In genomic region chr19:17872251-17873001, GRCh38 we compare ENCODE assay signal across 12 cellular contexts. TPM values are rescaled to one million over a fixed set of nuclear protein-coding genes. Genes with fewer than 3 reads are reported as not detected.
DNase-seq lines count a peak whose midpoint lies in the region; ATAC-seq and TF ChIP-seq lines count a peak whose summit lies in the region.
"Had no signal": no experiment of that assay in that cellular context is flagged by ENCODE, and none has a peak within 500 bp of the region (broad histone marks: within the 10 kb centered on the region; RNA-seq: fewer than 3 reads in every experiment).

No MANE protein-coding gene starts in this region.

- H3K36me3 Mint-ChIP-seq in activated CD4-positive, alpha-beta memory T cell treated with anti-CD3 and anti-CD28 coated beads, Interleukin-2, amount 10 ng/mL, durations not matched to agents 7 days and 5 days (ENCODE audit: low read depth) = peaks cover 3% of the 10 kb centered on the region
- H3K36me3 Mint-ChIP-seq in neural progenitor cell = no peaks in the 10 kb centered on the region

- peak; percentile 65 to 76 for DNase-seq in Kasumi-1 (lab: John Stamatoyannopoulos, UW)
- peak; percentile 79 for DNase-seq in activated CD4-positive, alpha-beta memory T cell treated with anti-CD3 and anti-CD28 coated beads, Interleukin-2, amount 10 ng/mL, durations not matched to agents 7 days and 5 days
- no peak for DNase-seq in esophagus muscularis mucosa (ENCODE audit: extremely low spot score)
- peak; percentile 27 to 42 for DNase-seq in stimulated activated CD8-positive, alpha-beta memory T cell treated with anti-CD3 and anti-CD28 coated beads, Interleukin-7, amount 100 ng/mL, for 4 hours (ENCODE audit: low read depth in 2 of 2)
- DNase-seq in dermis blood vessel endothelial cell = no peak
- DNase-seq in germinal center (ENCODE audit: low spot score) = no peak
- DNase-seq in neural progenitor cell (ENCODE audit: low spot score) = no peak
- DNase-seq: caudate nucleus, heart left ventricle had no signal

- peak overlapping the region; percentile 89 for H3K4me3 Mint-ChIP-seq in activated CD4-positive, alpha-beta memory T cell treated with anti-CD3 and anti-CD28 coated beads, Interleukin-2, amount 10 ng/mL, durations not matched to agents 7 days and 5 days
- H3K4me3 Mint-ChIP-seq in neural progenitor cell = no peak overlapping the region
- H3K4me3 Mint-ChIP-seq: nephron progenitor cell had no signal

- intact Hi-C loops in esophagus muscularis mucosa (cut with DNase I) = no loop called here

- no peaks in the 10 kb centered on the region for H3K79me2 ChIP-seq in neural progenitor cell (ENCODE audit: low read depth)

- H3K4me1 Mint-ChIP-seq in activated CD4-positive, alpha-beta memory T cell treated with anti-CD3 and anti-CD28 coated beads, Interleukin-2, amount 10 ng/mL, durations not matched to agents 7 days and 5 days = peaks cover 27% of the 10 kb centered on the region
- H3K4me1 Mint-ChIP-seq in neural progenitor cell = peaks cover 2% of the 10 kb centered on the region

- no peaks in the 10 kb centered on the region for H3K27me3 Mint-ChIP-seq in activated CD4-positive, alpha-beta memory T cell treated with anti-CD3 and anti-CD28 coated beads, Interleukin-2, amount 10 ng/mL, durations not matched to agents 7 days and 5 days
- peaks cover 19% of the 10 kb centered on the region for H3K27me3 Mint-ChIP-seq in neural progenitor cell (ENCODE audit: insufficient read depth, low read depth)

- H3K27me3 ChIP-seq in esophagus muscularis mucosa (peaks cover 8 to 81% (median 45%) of the 10 kb centered on the region in 4 donors), neural progenitor cell (peaks cover 57% of the 10 kb centered on the region)

- no peak for TF ChIP-seq EP300 in esophagus muscularis mucosa (IDR thresholded peaks at IDR 0.05)

- 9% methylated on average over 6 of the region's 61 CpGs for WGBS in esophagus muscularis mucosa

- no peak for ATAC-seq in GM18502 (IDR thresholded peaks at IDR 0.05; ENCODE audit: poor library complexity, unreplicated experiment)

- POLR2A ChIA-PET in activated CD4-positive, alpha-beta memory T cell treated with anti-CD3 and anti-CD28 coated beads, Interleukin-2, amount 10 ng/mL, durations not matched to agents 7 days and 5 days (lab: Charles Lee) = interaction anchor here (0.8 to 4.8 kb wide), 10 partner anchors 9 to 354 kb away, joined by 3 to 77 read pairs (median 6); partner anchors contain the start of genes CCDC124, JAK3 and RPL18A

- H4K20me1 ChIP-seq in neural progenitor cell (ENCODE audit: low read depth) = no peaks in the 10 kb centered on the region

- H3K36me3 ChIP-seq in esophagus muscularis mucosa (no peaks in the 10 kb centered on the region), neural progenitor cell (no peaks in the 10 kb centered on the region)
- H3K36me3 ChIP-seq: heart left ventricle, WERI-Rb-1 had no signal

- H3K4me3 ChIP-seq in esophagus muscularis mucosa (peak overlapping the region in 3 of 4 donors; percentile 7 to 20 (median 20)), neural progenitor cell (no peak overlapping the region)

- peak overlapping the region; percentile 62 for H3K27ac Mint-ChIP-seq in activated CD4-positive, alpha-beta memory T cell treated with anti-CD3 and anti-CD28 coated beads, Interleukin-2, amount 10 ng/mL, durations not matched to agents 7 days and 5 days
- H3K27ac Mint-ChIP-seq in neural progenitor cell = no peak overlapping the region
- H3K27ac Mint-ChIP-seq: nephron progenitor cell had no signal

- no peak overlapping the region for H2AFZ ChIP-seq in neural progenitor cell (replicated peaks)

- TF ChIP-seq POLR2A in esophagus muscularis mucosa (IDR thresholded peaks at IDR 0.05; ENCODE audit: low read depth) = no peak

- CTCF ChIA-PET in activated CD4-positive, alpha-beta memory T cell treated with anti-CD3 and anti-CD28 coated beads, Interleukin-2, amount 10 ng/mL, durations not matched to agents 7 days and 5 days (lab: Charles Lee) = interaction anchor here (0.9 to 3.6 kb wide), 7 partner anchors 13 to 119 kb away, joined by 3 to 29 read pairs (median 5); partner anchors contain the start of genes CCDC124 and RPL18A

- H3K4me2 ChIP-seq in neural progenitor cell = no peak overlapping the region

- H3K27ac ChIP-seq in esophagus muscularis mucosa (replicated peaks in 1 of 4) (no peak overlapping the region), neural progenitor cell (no peak overlapping the region)
- H3K27ac ChIP-seq: heart left ventricle, WERI-Rb-1 had no signal

- no peaks in the 10 kb centered on the region for H3K9me3 Mint-ChIP-seq in activated CD4-positive, alpha-beta memory T cell treated with anti-CD3 and anti-CD28 coated beads, Interleukin-2, amount 10 ng/mL, durations not matched to agents 7 days and 5 days
- no peaks in the 10 kb centered on the region for H3K9me3 Mint-ChIP-seq in neural progenitor cell
- H3K9me3 Mint-ChIP-seq: nephron progenitor cell had no signal

- H3K9me3 ChIP-seq in esophagus muscularis mucosa (no peaks in the 10 kb centered on the region), neural progenitor cell (ENCODE audit: low read depth) (no peaks in the 10 kb centered on the region)
- H3K9me3 ChIP-seq: heart left ventricle had no signal

- no peak overlapping the region for H3K9ac ChIP-seq in neural progenitor cell

- H3K4me1 ChIP-seq in esophagus muscularis mucosa = peaks cover 16 to 31% (median 25%) of the 10 kb centered on the region in 4 donors
- H3K4me1 ChIP-seq in neural progenitor cell = no peaks in the 10 kb centered on the region

- no peak for TF ChIP-seq CTCF in esophagus muscularis mucosa (IDR thresholded peaks at IDR 0.05)
- TF ChIP-seq CTCF in neural progenitor cell (IDR thresholded peaks at IDR 0.05) = no peak

- peaks cover 5% of the 10 kb centered on the region for H3F3A ChIP-seq in neural progenitor cell (ENCODE audit: low read depth)

RNA-seq across cellular contexts. Expression of gene SLC5A5, which starts 0.7 kb away (rescaled TPM):
- total RNA-seq in activated CD4-positive, alpha-beta memory T cell treated with anti-CD3 and anti-CD28 coated beads, Interleukin-2, amount 10 ng/mL, durations not matched to agents 7 days and 5 days = 1 to 10 TPM; 1.7 to 2.0 TPM
- total RNA-seq in esophagus muscularis mucosa = under 1 TPM in 1 of 4 donors, not detected in 3; 0.17 TPM
- total RNA-seq in dermis blood vessel endothelial cell = not detected in 2 replicates
- 0.37 and 0.51 TPM in 2 replicates for total RNA-seq in neural progenitor cell (ENCODE audit: low replicate concordance)
- total RNA-seq: heart left ventricle had no signal

RNA-seq across cellular contexts. Expression of gene RPL18A, which starts 12.7 kb away (rescaled TPM):
- 1,000 to 10,000 TPM; 2,013 to 2,059 TPM for total RNA-seq in activated CD4-positive, alpha-beta memory T cell treated with anti-CD3 and anti-CD28 coated beads, Interleukin-2, amount 10 ng/mL, durations not matched to agents 7 days and 5 days
- 1,000 to 10,000 TPM; 1,042 to 1,624 (median 1,374) TPM for total RNA-seq in esophagus muscularis mucosa
- total RNA-seq in dermis blood vessel endothelial cell = 793 and 1,347 TPM in 2 replicates
- 975 and 1,520 TPM in 2 replicates for total RNA-seq in neural progenitor cell (ENCODE audit: low replicate concordance)

RNA-seq across cellular contexts. Expression of gene JAK3, which starts 24.6 kb away (rescaled TPM):
- 100 to 1,000 TPM; 233 to 237 TPM for total RNA-seq in activated CD4-positive, alpha-beta memory T cell treated with anti-CD3 and anti-CD28 coated beads, Interleukin-2, amount 10 ng/mL, durations not matched to agents 7 days and 5 days
- total RNA-seq in esophagus muscularis mucosa = 1 to 10 TPM; 2.1 to 8.9 (median 3.4) TPM
- total RNA-seq in dermis blood vessel endothelial cell = 3.2 and 4.1 TPM in 2 replicates
- 3.4 and 3.9 TPM in 2 replicates for total RNA-seq in neural progenitor cell (ENCODE audit: low replicate concordance)

RNA-seq across cellular contexts. Expression of gene INSL3, which starts 51.1 kb away (rescaled TPM):
- 1 to 10 TPM; 7.9 to 9.0 TPM for total RNA-seq in activated CD4-positive, alpha-beta memory T cell treated with anti-CD3 and anti-CD28 coated beads, Interleukin-2, amount 10 ng/mL, durations not matched to agents 7 days and 5 days
- total RNA-seq in esophagus muscularis mucosa (not detected), dermis blood vessel endothelial cell (not detected in 2 replicates), neural progenitor cell (ENCODE audit: low replicate concordance) (0.37 TPM in 1 of 2 replicates, not detected in the other)

Comparison
In these comparisons a context has a peak if more than half of its experiments do, and no peak if none do; other contexts are left out.
1. DNase-seq: peak in Kasumi-1 (2 of 2), activated CD4-positive, alpha-beta memory T cell treated with anti-CD3 and anti-CD28 coated beads, Interleukin-2, amount 10 ng/mL, durations not matched to agents 7 days and 5 days (single experiment) and stimulated activated CD8-positive, alpha-beta memory T cell treated with anti-CD3 and anti-CD28 coated beads, Interleukin-7, amount 100 ng/mL, for 4 hours (2 of 2); none in esophagus muscularis mucosa (single experiment), dermis blood vessel endothelial cell (single experiment), germinal center (single experiment) and neural progenitor cell (single experiment).
2. RNA of gene JAK3, which starts 24.6 kb away (total RNA-seq): 233 to 237 TPM in activated CD4-positive, alpha-beta memory T cell treated with anti-CD3 and anti-CD28 coated beads, Interleukin-2, amount 10 ng/mL, durations not matched to agents 7 days and 5 days; 3.2 to 4.1 TPM in dermis blood vessel endothelial cell, 2.1 to 8.9 TPM in esophagus muscularis mucosa and 3.4 to 3.9 TPM in neural progenitor cell; every median in the first group is over 10 times any median in the second.